Comparison of ENCODE assay signal across 16 cellular contexts in the genomic region with DNA sequence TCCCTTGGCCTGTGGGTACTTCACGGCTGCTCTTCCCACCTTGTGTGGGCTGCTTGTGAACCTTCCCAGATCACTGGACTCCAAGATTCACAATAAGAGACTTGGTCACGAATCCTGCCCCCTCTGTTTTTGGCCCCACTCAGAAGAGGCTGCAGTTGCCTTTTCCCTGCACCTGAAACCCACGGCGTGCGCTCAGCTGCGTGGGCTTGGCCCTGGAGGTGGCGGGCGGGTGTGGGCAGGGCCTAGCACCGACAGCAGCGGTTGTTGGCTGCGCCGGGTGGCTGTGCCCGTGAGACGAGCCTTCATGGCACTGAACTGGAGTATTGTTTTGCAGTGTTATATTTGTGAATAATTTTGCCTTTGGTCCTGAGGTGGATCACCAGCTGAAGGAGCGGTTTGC. TPM values are rescaled to one million over a fixed set of nuclear protein-coding genes. Genes with fewer than 3 reads are reported as not detected.
"Had no signal": no experiment of that assay in that cellular context is flagged by ENCODE, and none has a peak within 500 bp of the region (broad histone marks: within the 10 kb centered on the region; RNA-seq: fewer than 3 reads in every experiment).

No MANE protein-coding gene starts in this region.

- DNase-seq: effector CD4-positive, alpha-beta T cell; gastrocnemius medialis; islet precursor cell; naive thymus-derived CD4-positive, alpha-beta T cell; psoas muscle; stimulated activated CD4-positive, alpha-beta T cell treated with anti-CD3 and anti-CD28 coated beads, Interleukin-2, amount 100 ng/mL, for 24 hours; stimulated activated CD4-positive, alpha-beta T cell treated with anti-CD3 and anti-CD28 coated beads, Interleukin-4, amount 100 ng/mL, for 4 hours; stimulated activated naive B cell treated with anti-CD40 and anti-IgM and Interleukin-4, amounts not matched to agents 10 μg/mL and 1 μg/mL and 100 μg/mL, for 72 hours; stimulated activated naive CD8-positive, alpha-beta T cell treated with anti-CD3 and anti-CD28 coated beads, Interleukin-15, amount 100 ng/mL, for 72 hours; transverse colon had no signal

- H3K4me3 Mint-ChIP-seq: naive thymus-derived CD4-positive, alpha-beta T cell; stimulated activated naive B cell treated with anti-CD40 and anti-IgM and Interleukin-4, amounts not matched to agents 10 μg/mL and 1 μg/mL and 100 μg/mL, for 72 hours; stimulated activated naive CD8-positive, alpha-beta T cell treated with anti-CD3 and anti-CD28 coated beads, Interleukin-15, amount 100 ng/mL, for 72 hours had no signal

- ATAC-seq: gastrocnemius medialis; left lobe of liver; naive thymus-derived CD4-positive, alpha-beta T cell; psoas muscle; sciatic nerve; stimulated activated naive B cell treated with anti-CD40 and anti-IgM and Interleukin-4, amounts not matched to agents 10 μg/mL and 1 μg/mL and 100 μg/mL, for 72 hours; stimulated activated naive CD8-positive, alpha-beta T cell treated with anti-CD3 and anti-CD28 coated beads, Interleukin-15, amount 100 ng/mL, for 72 hours had no signal

- H3K9me3 ChIP-seq: gastrocnemius medialis, neutrophil, psoas muscle, thoracic aorta, transverse colon had no signal

- H3K27ac ChIP-seq: coronary artery, gastrocnemius medialis, neutrophil, psoas muscle, thoracic aorta, transverse colon had no signal

- H3K27me3 Mint-ChIP-seq: naive thymus-derived CD4-positive, alpha-beta T cell; stimulated activated naive B cell treated with anti-CD40 and anti-IgM and Interleukin-4, amounts not matched to agents 10 μg/mL and 1 μg/mL and 100 μg/mL, for 72 hours; stimulated activated naive CD8-positive, alpha-beta T cell treated with anti-CD3 and anti-CD28 coated beads, Interleukin-15, amount 100 ng/mL, for 72 hours had no signal

- H3K27me3 ChIP-seq: gastrocnemius medialis, neutrophil, transverse colon had no signal

- H3K4me3 ChIP-seq: coronary artery, gastrocnemius medialis, psoas muscle, thoracic aorta, transverse colon had no signal

- H3K9me3 Mint-ChIP-seq: naive thymus-derived CD4-positive, alpha-beta T cell; stimulated activated naive B cell treated with anti-CD40 and anti-IgM and Interleukin-4, amounts not matched to agents 10 μg/mL and 1 μg/mL and 100 μg/mL, for 72 hours; stimulated activated naive CD8-positive, alpha-beta T cell treated with anti-CD3 and anti-CD28 coated beads, Interleukin-15, amount 100 ng/mL, for 72 hours had no signal

- H3K4me1 ChIP-seq: gastrocnemius medialis, psoas muscle, transverse colon had no signal

RNA-seq across cellular contexts. Expression of a gene that starts 46.8 kb away (rescaled TPM):
- total RNA-seq: urinary bladder had no signal
- polyA plus RNA-seq: naive thymus-derived CD4-positive, alpha-beta T cell had no signal
